Comparison of ENCODE assay signal across 14 cellular contexts in genomic region chr20:33828912-33829560, GRCh38. TPM values are rescaled to one million over a fixed set of nuclear protein-coding genes. Genes with fewer than 3 reads are reported as not detected.
DNase-seq lines count a peak whose midpoint lies in the region; ATAC-seq and TF ChIP-seq lines count a peak whose summit lies in the region.
"Had no signal": no experiment of that assay in that cellular context is flagged by ENCODE, and none has a peak within 500 bp of the region (broad histone marks: within the 10 kb centered on the region; RNA-seq: fewer than 3 reads in every experiment).

No MANE protein-coding gene starts in this region.

- H3K27ac ChIP-seq in transverse colon = peak overlapping the region; percentile 77 to 81 (median 79)

- H3K9me3 ChIP-seq in transverse colon = no peaks in the 10 kb centered on the region

- H3K27me3 Mint-ChIP-seq in central memory CD8-positive, alpha-beta T cell = no peaks in the 10 kb centered on the region
- H3K27me3 Mint-ChIP-seq in naive thymus-derived CD8-positive, alpha-beta T cell = no peaks in the 10 kb centered on the region
- H3K27me3 Mint-ChIP-seq in activated CD8-positive, alpha-beta T cell treated with anti-CD3 and anti-CD28 coated beads, Interleukin-2, amount 10 ng/mL, durations not matched to agents 7 days and 5 days (ENCODE audit: low read depth) = no peaks in the 10 kb centered on the region
- H3K27me3 Mint-ChIP-seq: activated CD8-positive, alpha-beta T cell treated with anti-CD3 and anti-CD28 coated beads for 36 hours; activated naive CD8-positive, alpha-beta T cell treated with anti-CD3 and anti-CD28 coated beads for 36 hours had no signal

- no peak for ATAC-seq in central memory CD8-positive, alpha-beta T cell (replicated peaks; ENCODE audit: extremely low read depth, poor library complexity, severe bottlenecking)
- ATAC-seq in naive thymus-derived CD8-positive, alpha-beta T cell = no peak
- ATAC-seq in activated CD8-positive, alpha-beta T cell treated with anti-CD3 and anti-CD28 coated beads, Interleukin-2, amount 10 ng/mL, durations not matched to agents 7 days and 5 days = no peak
- ATAC-seq: activated CD8-positive, alpha-beta T cell treated with anti-CD3 and anti-CD28 coated beads for 36 hours had no signal

- no peak overlapping the region for H3K4me3 ChIP-seq in transverse colon

- in situ Hi-C loops in transverse colon (cut with MboI; ENCODE audit: low pct_ligation_motif_present in 1 of 4, low pct_unique_long_range_greater_than_20kb in 1 of 4, low sequenced_read_pairs in 3 of 4) = no loop called here

- TF ChIP-seq POLR2A in transverse colon (IDR thresholded peaks at IDR 0.05) = no peak

- no peak overlapping the region for H3K4me3 Mint-ChIP-seq in central memory CD8-positive, alpha-beta T cell
- H3K4me3 Mint-ChIP-seq in naive thymus-derived CD8-positive, alpha-beta T cell = peak overlapping the region in 2 of 10 donors; percentile 5 to 35
- H3K4me3 Mint-ChIP-seq in activated CD8-positive, alpha-beta T cell treated with anti-CD3 and anti-CD28 coated beads, Interleukin-2, amount 10 ng/mL, durations not matched to agents 7 days and 5 days = no peak overlapping the region
- H3K4me3 Mint-ChIP-seq: activated CD8-positive, alpha-beta T cell treated with anti-CD3 and anti-CD28 coated beads for 36 hours; activated naive CD8-positive, alpha-beta T cell treated with anti-CD3 and anti-CD28 coated beads for 36 hours; neural crest cell had no signal

- no peak for TF ChIP-seq EP300 in transverse colon (IDR thresholded peaks at IDR 0.05; ENCODE audit: low read depth)

- H3K36me3 Mint-ChIP-seq in central memory CD8-positive, alpha-beta T cell (ENCODE audit: insufficient read depth) = peaks cover 12% of the 10 kb centered on the region
- H3K36me3 Mint-ChIP-seq in naive thymus-derived CD8-positive, alpha-beta T cell = peaks cover 7 to 46% (median 8%) of the 10 kb centered on the region in 3 donors
- H3K36me3 Mint-ChIP-seq in activated CD8-positive, alpha-beta T cell treated with anti-CD3 and anti-CD28 coated beads, Interleukin-2, amount 10 ng/mL, durations not matched to agents 7 days and 5 days (ENCODE audit: low read depth) = peaks cover 28% of the 10 kb centered on the region

- H3K27me3 ChIP-seq in transverse colon = no peaks in the 10 kb centered on the region

- peak; percentile 46 for DNase-seq in NCI-H82 (lab: John Stamatoyannopoulos, UW)
- DNase-seq in NCI-H82 treated with DMSO at 0.1 percent for 48 hours (lab: John Stamatoyannopoulos, UW; ENCODE audit: unreplicated experiment) = no peak
- DNase-seq in central memory CD8-positive, alpha-beta T cell (ENCODE audit: low spot score in 2 of 2) = no peak
- DNase-seq in naive thymus-derived CD8-positive, alpha-beta T cell = no peak
- no peak for DNase-seq in transverse colon
- no peak for DNase-seq in RKO (ENCODE audit: low spot score)
- no peak for DNase-seq in activated naive CD4-positive, alpha-beta T cell treated with Interleukin-2 at 50 U/mL for 16 hours
- DNase-seq in activated CD8-positive, alpha-beta T cell treated with anti-CD3 and anti-CD28 coated beads, Interleukin-2, amount 10 ng/mL, durations not matched to agents 7 days and 5 days = no peak
- DNase-seq: 8988T; activated CD8-positive, alpha-beta T cell treated with anti-CD3 and anti-CD28 coated beads for 36 hours; activated naive CD8-positive, alpha-beta T cell treated with anti-CD3 and anti-CD28 coated beads for 36 hours; DMS79 treated with DMSO at 0.1 percent for 48 hours; NCI-H524 treated with DMSO at 0.1 percent for 48 hours had no signal

- CTCF ChIA-PET in activated CD8-positive, alpha-beta T cell treated with anti-CD3 and anti-CD28 coated beads, Interleukin-2, amount 10 ng/mL, durations not matched to agents 7 days and 5 days (lab: Charles Lee) = interaction anchor here (1.3 to 2.1 kb wide), 2 partner anchors 16 to 85 kb away, joined by 4 to 6 read pairs; no protein-coding TSS in a partner anchor

- no peak for TF ChIP-seq CTCF in transverse colon (IDR thresholded peaks at IDR 0.05)

- no peaks in the 10 kb centered on the region for H3K9me3 Mint-ChIP-seq in central memory CD8-positive, alpha-beta T cell
- no peaks in the 10 kb centered on the region for H3K9me3 Mint-ChIP-seq in naive thymus-derived CD8-positive, alpha-beta T cell
- H3K9me3 Mint-ChIP-seq in activated CD8-positive, alpha-beta T cell treated with anti-CD3 and anti-CD28 coated beads, Interleukin-2, amount 10 ng/mL, durations not matched to agents 7 days and 5 days (ENCODE audit: insufficient read depth) = no peaks in the 10 kb centered on the region
- H3K9me3 Mint-ChIP-seq: activated CD8-positive, alpha-beta T cell treated with anti-CD3 and anti-CD28 coated beads for 36 hours; activated naive CD8-positive, alpha-beta T cell treated with anti-CD3 and anti-CD28 coated beads for 36 hours; neural crest cell had no signal

- POLR2A ChIA-PET in naive thymus-derived CD8-positive, alpha-beta T cell (lab: Charles Lee) = no interaction called here
- POLR2A ChIA-PET in activated CD8-positive, alpha-beta T cell treated with anti-CD3 and anti-CD28 coated beads, Interleukin-2, amount 10 ng/mL, durations not matched to agents 7 days and 5 days (lab: Charles Lee) = no interaction called here

- H3K4me1 Mint-ChIP-seq in central memory CD8-positive, alpha-beta T cell = peaks cover 82% of the 10 kb centered on the region
- peaks cover 57 to 87% (median 83%) of the 10 kb centered on the region in 4 donors for H3K4me1 Mint-ChIP-seq in naive thymus-derived CD8-positive, alpha-beta T cell
- H3K4me1 Mint-ChIP-seq in activated CD8-positive, alpha-beta T cell treated with anti-CD3 and anti-CD28 coated beads, Interleukin-2, amount 10 ng/mL, durations not matched to agents 7 days and 5 days (ENCODE audit: low read depth) = peaks cover 47% of the 10 kb centered on the region

- H3K27ac Mint-ChIP-seq in central memory CD8-positive, alpha-beta T cell (ENCODE audit: low read depth) = peak overlapping the region; percentile 25
- peak overlapping the region in 7 of 10 donors; percentile 1 to 90 (median 56) for H3K27ac Mint-ChIP-seq in naive thymus-derived CD8-positive, alpha-beta T cell
- no peak overlapping the region for H3K27ac Mint-ChIP-seq in activated CD8-positive, alpha-beta T cell treated with anti-CD3 and anti-CD28 coated beads, Interleukin-2, amount 10 ng/mL, durations not matched to agents 7 days and 5 days
- H3K27ac Mint-ChIP-seq: activated CD8-positive, alpha-beta T cell treated with anti-CD3 and anti-CD28 coated beads for 36 hours; activated naive CD8-positive, alpha-beta T cell treated with anti-CD3 and anti-CD28 coated beads for 36 hours had no signal

- intact Hi-C loops in transverse colon (cut with DNase I; ENCODE audit: low total_unique reads) = no loop called here

- H3K4me1 ChIP-seq in transverse colon = peaks cover 84 to 99% (median 97%) of the 10 kb centered on the region in 4 donors

- 53 to 60% methylated on average over 3 of the region's 3 CpGs for WGBS in transverse colon (ENCODE audit: low coverage in 1 of 2), 2 donors

- no peaks in the 10 kb centered on the region for H3K36me3 ChIP-seq in transverse colon

RNA-seq across cellular contexts. Expression of gene CHMP4B, which starts 17.9 kb away (rescaled TPM):
- 10 to 100 TPM; 57.5 to 59.5 TPM for total RNA-seq in naive thymus-derived CD8-positive, alpha-beta T cell
- 1 to 10 TPM; 4.0 to 5.0 (median 4.8) TPM for polyA plus RNA-seq in naive thymus-derived CD8-positive, alpha-beta T cell
- 100 to 1,000 TPM; 182 to 263 (median 213) TPM for total RNA-seq in transverse colon
- 10 to 100 TPM; 86.7 to 93.2 TPM for total RNA-seq in activated CD8-positive, alpha-beta T cell treated with anti-CD3 and anti-CD28 coated beads, Interleukin-2, amount 10 ng/mL, durations not matched to agents 7 days and 5 days
